ENCODE assay signal across 32 cellular contexts in genomic region chr2:240716130-240716798, GRCh38. TPM values are rescaled to one million over a fixed set of nuclear protein-coding genes. Genes with fewer than 3 reads are reported as not detected.
DNase-seq lines count a peak whose midpoint lies in the region; ATAC-seq, FAIRE-seq and TF ChIP-seq lines count a peak whose summit lies in the region.
"Had no signal": no experiment of that assay in that cellular context is flagged by ENCODE, and none has a peak within 500 bp of the region (broad histone marks: within the 10 kb centered on the region; RNA-seq: fewer than 3 reads in every experiment).

No MANE protein-coding gene starts in this region.

- H3K4me3 Mint-ChIP-seq in WTC11 (no peak overlapping the region), neural crest cell (no peak overlapping the region), type B pancreatic cell (no peak overlapping the region)
- H3K4me3 Mint-ChIP-seq: CD4-positive, alpha-beta memory T cell had no signal

- no peak overlapping the region for H3K27ac ChIP-seq in heart right ventricle
- H3K27ac ChIP-seq: BLaER1 treated with 17β-estradiol and CSF1 and Interleukin-3, amounts not matched to agents 10 nM and 100 nM had no signal

- H3K4me1 Mint-ChIP-seq in WTC11 = no peaks in the 10 kb centered on the region
- H3K4me1 Mint-ChIP-seq in neural crest cell = no peaks in the 10 kb centered on the region
- H3K4me1 Mint-ChIP-seq in type B pancreatic cell (ENCODE audit: unreplicated experiment) = no peaks in the 10 kb centered on the region
- H3K4me1 Mint-ChIP-seq: CD4-positive, alpha-beta memory T cell had no signal

- H3K9me3 Mint-ChIP-seq in WTC11 = no peaks in the 10 kb centered on the region
- H3K9me3 Mint-ChIP-seq in neural crest cell = no peaks in the 10 kb centered on the region
- no peaks in the 10 kb centered on the region for H3K9me3 Mint-ChIP-seq in type B pancreatic cell
- H3K9me3 Mint-ChIP-seq: CD4-positive, alpha-beta memory T cell had no signal

- intact Hi-C loops in Right ventricle myocardium superior (cut with DNase I) (no loop called here), heart right ventricle (cut with DNase I) (loop anchor here in 1 of 10 donors (10.0 kb wide), 1 partner anchor 211 kb away; no protein-coding TSS in a partner anchor)

- peaks cover 0 to 62% (median 0%) of the 10 kb centered on the region in 7 donors for H3K27me3 ChIP-seq in heart right ventricle
- H3K27me3 ChIP-seq: BLaER1 treated with 17β-estradiol and CSF1 and Interleukin-3, amounts not matched to agents 10 nM and 100 nM; MG63 had no signal

- ATAC-seq in Right ventricle myocardium superior (ENCODE audit: poor library complexity) (no peak), heart right ventricle (no peak), WTC11 (no peak), GM18861 (IDR thresholded peaks at IDR 0.05; ENCODE audit: unreplicated experiment) (no peak)
- ATAC-seq: GM12878, PC-3 had no signal

- CTCF ChIA-PET in WTC11 (lab: Charles Lee) = no interaction called here

- H3K36me3 Mint-ChIP-seq in WTC11 (peaks cover 14% of the 10 kb centered on the region; the same call in 1 of the 2 replicates), neural crest cell (ENCODE audit: low read depth) (no peaks in the 10 kb centered on the region), type B pancreatic cell (no peaks in the 10 kb centered on the region)
- H3K36me3 Mint-ChIP-seq: CD4-positive, alpha-beta memory T cell had no signal

- POLR2A ChIA-PET in WTC11 (lab: Charles Lee) = interaction anchor here (1.4 kb wide), 1 partner anchor 36 kb away, joined by 4 read pairs; no protein-coding TSS in a partner anchor

- H3K4me1 ChIP-seq in heart right ventricle = no peaks in the 10 kb centered on the region

- H3K9me3 ChIP-seq in heart right ventricle = no peaks in the 10 kb centered on the region
- H3K9me3 ChIP-seq: BLaER1 treated with 17β-estradiol and CSF1 and Interleukin-3, amounts not matched to agents 10 nM and 100 nM; MG63 had no signal

- H3K36me3 ChIP-seq in heart right ventricle = no peaks in the 10 kb centered on the region
- H3K36me3 ChIP-seq: BLaER1 treated with 17β-estradiol and CSF1 and Interleukin-3, amounts not matched to agents 10 nM and 100 nM; MG63 had no signal

- no peak for FAIRE-seq in RCC 7860 (lab: Jason Lieb, UNC)
- no peak for FAIRE-seq in GM19239 (lab: Jason Lieb, UNC)
- FAIRE-seq: GM12878, H54 had no signal

- TF ChIP-seq CTCF in heart right ventricle (IDR thresholded peaks at IDR 0.05) (no peak), WTC11 (IDR thresholded peaks at IDR 0.05) (no peak), neural crest cell (conservative IDR thresholded peaks at IDR 0.05) (no peak), type B pancreatic cell (conservative IDR thresholded peaks at IDR 0.05) (no peak)

- H3K4me3 ChIP-seq in heart right ventricle = no peak overlapping the region
- H3K4me3 ChIP-seq: BLaER1 treated with 17β-estradiol and CSF1 and Interleukin-3, amounts not matched to agents 10 nM and 100 nM; GM12878; MG63 had no signal

- WGBS in heart right ventricle, 2 donors = 88 to 90% methylated on average over 23 of the region's 23 CpGs

- DNase-seq in Right ventricle myocardium superior (peak; percentile 10), heart right ventricle (no peak), WTC11 (ENCODE audit: low spot score) (no peak), neural crest cell (ENCODE audit: low read depth, low spot score) (no peak), type B pancreatic cell (ENCODE audit: extremely low spot score, unreplicated experiment) (no peak), RCC 7860 (ENCODE audit: low spot score) (no peak), GM19239 (ENCODE audit: insufficient read length, low spot score) (no peak)
- DNase-seq: 8988T; CD4-positive, alpha-beta memory T cell; COR-L47; DMS 273 treated with DMSO at 0.1 percent for 48 hours; DMS79; EL; GDM1; IMR-90; KG1; MG63; NCI-H1105 treated with DMSO at 0.1 percent for 48 hours; NCI-H146; NCI-H1930; NCI-H2107; NCI-H446; NCI-H524 treated with DMSO at 0.1 percent for 48 hours; NCI-H82; NK-92 treated with Interleukin-12 subunit alpha and Interleukin-12 subunit beta, amount 100 ng/mL, for 24 hours; PC-3; RPMI8226; SHP77 treated with DMSO at 0.1 percent for 48 hours had no signal

- H3K27ac Mint-ChIP-seq in WTC11 (peak overlapping the region; percentile 64), neural crest cell (ENCODE audit: unreplicated experiment) (peak overlapping the region; percentile 89), type B pancreatic cell (peak overlapping the region; percentile 66)

- no peaks in the 10 kb centered on the region for H3K27me3 Mint-ChIP-seq in WTC11 (ENCODE audit: low read depth)
- no peaks in the 10 kb centered on the region for H3K27me3 Mint-ChIP-seq in neural crest cell (ENCODE audit: low read depth)
- no peaks in the 10 kb centered on the region for H3K27me3 Mint-ChIP-seq in type B pancreatic cell

TF ChIP-seq in WTC11, 78 proteins besides CTCF, POLR2A, EP300 and RAD21:
- no peak for TF ChIP-seq NR2C2 (CRISPR knock-in tag; IDR thresholded peaks at IDR 0.05)
- TF ChIP-seq GABPB1 (CRISPR knock-in tag; IDR thresholded peaks at IDR 0.05) = no peak

RNA-seq across cellular contexts. Expression of gene AQP12A, which starts 24.6 kb away (rescaled TPM):
- total RNA-seq in Right ventricle myocardium superior (not detected), heart right ventricle (not detected), WTC11 (2021) (not detected in 3 replicates), neural crest cell (not detected in 2 replicates), type B pancreatic cell (ENCODE audit: low replicate concordance) (0.97 TPM in 1 of 2 replicates, not detected in the other)
- not detected for polyA plus RNA-seq in heart right ventricle
- total RNA-seq: CD4-positive, alpha-beta memory T cell; GM12878; IMR-90; PC-3 had no signal
- polyA plus RNA-seq: CD4-positive, alpha-beta memory T cell; GM12878; IMR-90 had no signal

RNA-seq across cellular contexts. Expression of gene AQP12B, which starts 33.6 kb away (rescaled TPM):
- total RNA-seq in Right ventricle myocardium superior (not detected), heart right ventricle (not detected), WTC11 (2021) (not detected in 3 replicates), neural crest cell (not detected in 2 replicates), type B pancreatic cell (ENCODE audit: low replicate concordance) (0.10 and 0.43 TPM in 2 replicates)
- polyA plus RNA-seq in heart right ventricle = under 1 TPM in 1 of 2 donors, not detected in 1; 0.03 TPM
- total RNA-seq: CD4-positive, alpha-beta memory T cell; GM12878; IMR-90; PC-3 had no signal
- polyA plus RNA-seq: CD4-positive, alpha-beta memory T cell; GM12878; IMR-90 had no signal
